11 cellular contexts compared by ENCODE assay signal in the genomic region with DNA sequence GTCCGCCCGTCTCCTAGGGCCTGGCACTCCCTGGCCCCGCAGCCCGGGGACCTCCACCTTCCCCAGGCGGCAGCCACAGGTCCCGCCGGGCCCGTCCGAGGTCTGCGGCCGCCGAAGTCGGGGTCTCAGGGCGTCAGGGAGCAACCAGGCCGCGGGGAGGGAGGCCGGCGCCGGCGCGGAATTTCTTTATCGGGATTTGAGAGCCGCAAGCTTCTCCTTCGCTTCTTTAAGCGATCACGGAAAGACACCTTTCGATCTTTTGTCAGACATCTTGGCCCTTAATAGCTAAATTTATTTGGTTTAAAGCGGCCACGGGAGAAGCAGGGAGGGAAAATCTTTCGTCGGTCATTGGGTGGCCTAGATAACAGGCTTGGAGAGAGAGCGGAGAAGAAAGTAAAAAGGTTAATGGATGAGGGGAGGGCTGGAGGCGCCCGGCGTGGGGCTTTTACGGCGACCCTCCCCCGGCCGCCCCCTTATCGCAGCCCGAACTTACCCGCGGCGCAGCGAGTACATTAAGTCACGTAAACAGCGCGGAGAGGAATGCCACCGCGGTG. TPM values are rescaled to one million over a fixed set of nuclear protein-coding genes. Genes with fewer than 3 reads are reported as not detected.
DNase-seq lines count a peak whose midpoint lies in the region; ATAC-seq, FAIRE-seq and TF ChIP-seq lines count a peak whose summit lies in the region.
"Had no signal": no experiment of that assay in that cellular context is flagged by ENCODE, and none has a peak within 500 bp of the region (broad histone marks: within the 10 kb centered on the region; RNA-seq: fewer than 3 reads in every experiment).

No MANE protein-coding gene starts in this region.

- no peak overlapping the region for H4K8ac ChIP-seq in H1 (ENCODE audit: extremely low read depth, insufficient read depth, low read length)

- POLR2A ChIA-PET in H1 (lab: Charles Lee; ENCODE audit: partially characterized antibody), result interaction anchor here (1.2 kb wide), 1 partner anchor 9 kb away, joined by 5 read pairs; no protein-coding TSS in a partner anchor

- WGBS in H1 (ENCODE audit: extremely low coverage in 1 of 2, insufficient coverage in 1 of 2, insufficient read length in 1 of 2, insufficient replicate concordance in 2 of 2, low coverage in 1 of 2, low lambda C conversion rate in 2 of 2, missing lambda C conversion rate in 1 of 2), 2 experiments, result 0% methylated on average over 48 of the region's 50 CpGs; no CpG with 5 or more reads in 1 of the 2 experiments

- no peak overlapping the region for H2BK20ac ChIP-seq in H1 (ENCODE audit: low read length)

- TF ChIP-seq CTCF in H1 (IDR thresholded peaks at IDR 0.05; ENCODE audit: control extremely low read depth in 1 of 3, insufficient read depth in 1 of 3, low read depth in 1 of 3, low read length in 3 of 3) (no peak), tibial artery (IDR thresholded peaks at IDR 0.05) (no peak)

- H3K4me3 ChIP-seq in H1 (ENCODE audit: extremely low read depth in 1 of 4, insufficient read depth in 2 of 4, low read depth in 3 of 4, low read length in 4 of 4) (peak overlapping the region; percentile 14 to 59 (median 24); a peak in 7 of 8 replicates), mucosa of stomach (ENCODE audit: low read length) (peak overlapping the region; percentile 33), tibial artery (peak overlapping the region; percentile 93 to 98)

- no peaks in the 10 kb centered on the region for H3K9me3 ChIP-seq in H1 (ENCODE audit: insufficient read depth in 2 of 2, low read depth in 1 of 2, low read length in 1 of 2)
- no peaks in the 10 kb centered on the region for H3K9me3 ChIP-seq in mucosa of stomach (ENCODE audit: control insufficient read depth, low read length)
- H3K9me3 ChIP-seq in tibial artery, result no peaks in the 10 kb centered on the region

- no peak overlapping the region for H3K4me3 Mint-ChIP-seq in activated CD8-positive, alpha-beta memory T cell treated with anti-CD3 and anti-CD28 coated beads, Interleukin-2, amount 10 ng/mL, durations not matched to agents 7 days and 5 days

- TF ChIP-seq POLR2A in H1 (IDR thresholded peaks at IDR 0.05; ENCODE audit: control extremely low read depth in 1 of 2, low read depth in 2 of 2, low read length in 2 of 2), result no peak

- DNase-seq in activated CD8-positive, alpha-beta memory T cell treated with anti-CD3 and anti-CD28 coated beads, Interleukin-2, amount 10 ng/mL, durations not matched to agents 7 days and 5 days, result no peak
- DNase-seq in activated CD8-positive, alpha-beta memory T cell treated with anti-CD3 and anti-CD28 coated beads for 24 hours, result no peak
- DNase-seq in H1 (ENCODE audit: low read depth in 1 of 2, low spot score in 2 of 2), result peak in 1 of 2 experiments; percentile 73
- no peak for DNase-seq in tibial artery
- no peak for DNase-seq in NCI-H1436 (lab: John Stamatoyannopoulos, UW)
- DNase-seq: ACHN; central memory CD4-positive, alpha-beta T cell had no signal

- peaks cover 15% of the 10 kb centered on the region for H3K4me1 Mint-ChIP-seq in activated CD8-positive, alpha-beta memory T cell treated with anti-CD3 and anti-CD28 coated beads, Interleukin-2, amount 10 ng/mL, durations not matched to agents 7 days and 5 days

- CTCF ChIA-PET in activated CD8-positive, alpha-beta memory T cell treated with anti-CD3 and anti-CD28 coated beads, Interleukin-2, amount 10 ng/mL, durations not matched to agents 7 days and 5 days (lab: Charles Lee), result interaction anchor here (0.6 kb wide), 1 partner anchor 839 kb away, joined by 3 read pairs; no protein-coding TSS in a partner anchor
- CTCF ChIA-PET in H1 (lab: Charles Lee; ENCODE audit: partially characterized antibody), result interaction anchor here (0.6 to 1.1 kb wide), 2 partner anchors 10 to 20 kb away, joined by 3 to 4 read pairs; no protein-coding TSS in a partner anchor

- H3K9me3 Mint-ChIP-seq in activated CD8-positive, alpha-beta memory T cell treated with anti-CD3 and anti-CD28 coated beads, Interleukin-2, amount 10 ng/mL, durations not matched to agents 7 days and 5 days (ENCODE audit: low read depth), result no peaks in the 10 kb centered on the region

- H3K36me3 ChIP-seq in H1 (ENCODE audit: control insufficient read depth in 2 of 4, insufficient read depth in 4 of 4, low read length in 3 of 4) (peaks cover 0 to 6% (median 0%) of the 10 kb centered on the region in 4 experiments; a peak in 1 of 8 replicates), mucosa of stomach (ENCODE audit: control insufficient read depth, insufficient read depth, low read length) (no peaks in the 10 kb centered on the region), tibial artery (no peaks in the 10 kb centered on the region)

- no peak overlapping the region for H2BK120ac ChIP-seq in H1 (replicated peaks; ENCODE audit: low read depth, low read length)

- no peak overlapping the region for H3K14ac ChIP-seq in H1 (ENCODE audit: insufficient read length)

- H2BK12ac ChIP-seq in H1 (ENCODE audit: low read depth, low read length), result no peak overlapping the region

- H2BK5ac ChIP-seq in H1 (ENCODE audit: low read depth, low read length), result no peak overlapping the region

- H3K27ac ChIP-seq in H1 (ENCODE audit: low read depth, low read length), result no peak overlapping the region
- H3K27ac ChIP-seq in tibial artery, result peak overlapping the region in 1 of 2 donors; percentile 100

- H2BK15ac ChIP-seq in H1 (ENCODE audit: low read length), result no peak overlapping the region

- FAIRE-seq in H1 (lab: Jason Lieb, UNC), result no peak
- FAIRE-seq: H54 had no signal

- peak overlapping the region; percentile 69 for H3K27ac Mint-ChIP-seq in activated CD8-positive, alpha-beta memory T cell treated with anti-CD3 and anti-CD28 coated beads, Interleukin-2, amount 10 ng/mL, durations not matched to agents 7 days and 5 days

- no peak for TF ChIP-seq RAD21 in H1 (IDR thresholded peaks at IDR 0.05 in 1 of 2, conservative IDR thresholded peaks at IDR 0.05 in 1 of 2; ENCODE audit: low read depth in 2 of 2, low read length in 2 of 2)

- H3K4me1 ChIP-seq in H1 (replicated peaks in 1 of 4; ENCODE audit: control insufficient read depth in 3 of 4, insufficient read depth in 4 of 4, low read length in 3 of 4), result peaks cover 0 to 19% (median 8%) of the 10 kb centered on the region in 4 experiments; a peak in 5 of 7 replicates
- peaks cover 7% of the 10 kb centered on the region for H3K4me1 ChIP-seq in mucosa of stomach (ENCODE audit: control insufficient read depth, insufficient read depth, low read length)
- peaks cover 0 to 30% (median 11%) of the 10 kb centered on the region in 4 donors for H3K4me1 ChIP-seq in tibial artery

- no peak overlapping the region for H3K56ac ChIP-seq in H1 (replicated peaks; ENCODE audit: insufficient read length, low read depth, low read length)

- H3K4me2 ChIP-seq in H1 (ENCODE audit: insufficient read depth in 1 of 2, low read depth in 2 of 2, low read length in 2 of 2), result peak overlapping the region; percentile 67 to 73

- no peak overlapping the region for H4K91ac ChIP-seq in H1 (replicated peaks; ENCODE audit: insufficient read length, low read length)

- H4K20me1 ChIP-seq in H1 (replicated peaks in 1 of 2; ENCODE audit: control insufficient read depth in 1 of 2, insufficient read depth in 2 of 2, low read length in 2 of 2), result peaks cover 13 to 16% of the 10 kb centered on the region in 2 experiments

- no peak overlapping the region for H3K23ac ChIP-seq in H1 (ENCODE audit: insufficient read length)

- peaks cover 78% of the 10 kb centered on the region for H3K27me3 Mint-ChIP-seq in activated CD8-positive, alpha-beta memory T cell treated with anti-CD3 and anti-CD28 coated beads, Interleukin-2, amount 10 ng/mL, durations not matched to agents 7 days and 5 days

- no peaks in the 10 kb centered on the region for H3K79me2 ChIP-seq in H1 (ENCODE audit: control insufficient read depth in 1 of 2, insufficient read depth in 2 of 2, low read length in 2 of 2)

- H3K23me2 ChIP-seq in H1 (ENCODE audit: low read depth, low read length), result peaks cover 13% of the 10 kb centered on the region; the same call in 1 of the 2 replicates

- no peak for TF ChIP-seq EP300 in H1 (IDR thresholded peaks at IDR 0.05; ENCODE audit: borderline replicate concordance in 1 of 2, low read depth in 2 of 2, low read length in 2 of 2)

- H2AK5ac ChIP-seq in H1 (ENCODE audit: low read depth, low read length), result no peak overlapping the region

- H4K5ac ChIP-seq in H1 (ENCODE audit: insufficient read length, low read depth, low read length), result no peak overlapping the region

- no peaks in the 10 kb centered on the region for H3K79me1 ChIP-seq in H1 (ENCODE audit: low read depth, low read length)

- peaks cover 2% of the 10 kb centered on the region for H3K36me3 Mint-ChIP-seq in activated CD8-positive, alpha-beta memory T cell treated with anti-CD3 and anti-CD28 coated beads, Interleukin-2, amount 10 ng/mL, durations not matched to agents 7 days and 5 days

- intact Hi-C loops in tibial artery (cut with DNase I; ENCODE audit: low total_unique reads), result no loop called here

- H3K4ac ChIP-seq in H1 (replicated peaks; ENCODE audit: insufficient read length, low read depth, low read length), result no peak overlapping the region

- H3K27me3 ChIP-seq in H1 (replicated peaks in 1 of 4; ENCODE audit: control insufficient read depth in 3 of 4, extremely low read depth in 1 of 4, insufficient read depth in 3 of 4, low read length in 3 of 4) (peaks cover 65 to 87% (median 82%) of the 10 kb centered on the region in 4 experiments), mucosa of stomach (ENCODE audit: control insufficient read depth, insufficient read depth, low read length) (peaks cover 36% of the 10 kb centered on the region), tibial artery (peaks cover 0 to 14% of the 10 kb centered on the region in 2 donors)

- ATAC-seq in activated CD8-positive, alpha-beta memory T cell treated with anti-CD3 and anti-CD28 coated beads, Interleukin-2, amount 10 ng/mL, durations not matched to agents 7 days and 5 days, result no peak
- ATAC-seq in GM21825 (IDR thresholded peaks at IDR 0.05; ENCODE audit: unreplicated experiment), result no peak
- no peak for ATAC-seq in GM18868 (IDR thresholded peaks at IDR 0.05; ENCODE audit: unreplicated experiment)

- H3K18ac ChIP-seq in H1 (ENCODE audit: extremely low read depth, low read length), result no peak overlapping the region

- H3K9ac ChIP-seq in H1 (replicated peaks in 1 of 4; ENCODE audit: extremely low read depth in 1 of 4, low read depth in 3 of 4, low read length in 3 of 4) (no peak overlapping the region), mucosa of stomach (ENCODE audit: low read length) (peak overlapping the region; percentile 94)

- no peak overlapping the region for H2AFZ ChIP-seq in H1 (ENCODE audit: low read length)

RNA-seq across cellular contexts. Expression of gene GATA6, which starts 4.3 kb away (rescaled TPM):
- not detected for total RNA-seq in activated CD8-positive, alpha-beta memory T cell treated with anti-CD3 and anti-CD28 coated beads, Interleukin-2, amount 10 ng/mL, durations not matched to agents 7 days and 5 days
- total RNA-seq in H1 (2021; fragmentation: NEBNext Ultra II Directional; extraction: Animal tissue kit (Norgen Biotek cat#: 25700)), result 0.09 and 0.25 TPM in 2 replicates
- 0.02 TPM in 1 of 2 replicates, not detected in the other for polyA plus RNA-seq in H1 (2011; rRNA removed)
- not detected for polyA plus RNA-seq in H1 (2011; cell fraction: cytosol; rRNA removed)
- polyA plus RNA-seq in H1 (2011; cell fraction: nucleus; rRNA removed), result 0.03 TPM
- polyA plus RNA-seq in H1 (2012, experiment 1 of 2), result 0.09 to 0.19 TPM (median 0.18 TPM) in 3 of 4 replicates, not detected in the other
- 0.14 TPM for polyA plus RNA-seq in H1 (2012, experiment 2 of 2)
- polyA plus RNA-seq in H1 (2013, experiment 1 of 2), result not detected
- polyA plus RNA-seq in H1 (2013, experiment 2 of 2), result not detected
- 0.06 TPM in 1 of 2 replicates, not detected in the other for polyA minus RNA-seq in H1 (2011; rRNA and poly(A)+ RNA removed)
- not detected for polyA minus RNA-seq in H1 (2011; cell fraction: cytosol; rRNA and poly(A)+ RNA removed)
- polyA minus RNA-seq in H1 (2011; cell fraction: nucleus; rRNA and poly(A)+ RNA removed), result not detected

Comparison
In these comparisons a context has a peak if more than half of its experiments do, and no peak if none do; other contexts are left out.
1. H3K4me3 ChIP-seq: peak in every context shown above with its lines; median percentile 96 in tibial artery; 33 in mucosa of stomach; 24 in H1.